ENCODE assay signal across 1 cellular context in genomic region chr16:12024429-12024828, GRCh38.
TF ChIP-seq lines count a peak whose summit lies in the region.

No MANE protein-coding gene starts in this region.

TF ChIP-seq in K562, 482 proteins besides CTCF, POLR2A, EP300 and RAD21:
- TF ChIP-seq ATF3 (IDR thresholded peaks at IDR 0.05) (0 out of 2 replicates have a peak, but pooled peaks have one; percentile 40), ATF3 (CRISPR knock-in tag; conservative IDR thresholded peaks at IDR 0.05) (no peak), HDAC1 (IDR thresholded peaks at IDR 0.05) (no peak)
